In the genomic region with DNA sequence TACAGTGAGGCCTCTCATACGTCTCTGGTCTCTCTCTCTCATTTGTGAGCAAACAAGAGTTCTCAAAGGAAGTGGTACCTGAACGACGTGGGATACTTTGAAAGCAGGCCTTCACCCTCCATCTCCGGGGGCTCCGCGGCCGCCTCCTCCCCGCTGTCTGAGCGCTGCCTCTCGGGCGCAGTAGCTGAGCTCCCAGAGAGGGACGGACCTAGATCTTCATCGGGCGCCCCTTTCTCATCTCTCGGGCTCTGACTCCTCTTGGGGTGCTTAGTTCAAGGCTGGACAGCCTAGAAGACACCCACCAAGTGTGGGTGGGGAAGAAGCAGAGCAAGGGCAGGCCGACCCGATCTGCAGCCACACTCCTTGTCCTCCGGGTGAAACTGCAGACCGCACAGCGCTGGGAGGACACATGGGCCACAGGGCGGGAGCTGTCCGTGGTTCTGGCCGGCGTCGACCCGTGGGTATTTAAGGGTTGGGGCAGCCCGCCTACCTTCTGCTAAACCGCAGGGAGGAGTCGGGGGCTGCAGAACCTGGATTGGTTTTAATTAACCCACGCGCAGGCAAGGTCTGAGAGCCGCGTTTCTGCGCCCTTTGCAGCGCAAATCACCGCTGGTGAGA, we compare ENCODE assay signal across 10 cellular contexts.
A peak's percentile ranks its signal among the peaks of the same experiment; 100 is the strongest.
DNase-seq lines count a peak whose midpoint lies in the region; ATAC-seq, FAIRE-seq and TF ChIP-seq lines count a peak whose summit lies in the region.
"Had no signal": no experiment of that assay in that cellular context is flagged by ENCODE, and none has a peak within 500 bp of the region (broad histone marks: within the 10 kb centered on the region; RNA-seq: fewer than 3 reads in every experiment).

No MANE protein-coding gene starts in this region.

- H3K27ac ChIP-seq in K562 (ENCODE audit: extremely low read depth, low read depth, low read length) = no peak overlapping the region
- no peak overlapping the region for H3K27ac ChIP-seq in thyroid gland

- no peak for TF ChIP-seq RAD21 in K562 (CRISPR knock-in tag; conservative IDR thresholded peaks at IDR 0.05 in 1 of 2, IDR thresholded peaks at IDR 0.05 in 1 of 2)

- no peak overlapping the region for H3K27ac Mint-ChIP-seq in activated naive CD4-positive, alpha-beta T cell treated with anti-CD3 and anti-CD28 coated beads for 36 hours
- no peak overlapping the region for H3K27ac Mint-ChIP-seq in activated naive CD4-positive, alpha-beta T cell treated with anti-CD3 and anti-CD28 coated beads, Interleukin-2, amount 50 U/mL, for 72 hours
- H3K27ac Mint-ChIP-seq: naive thymus-derived CD4-positive, alpha-beta T cell; stimulated activated naive B cell treated with anti-CD40 and anti-IgM and Interleukin-4, amounts not matched to agents 10 μg/mL and 1 μg/mL and 100 μg/mL, for 72 hours had no signal

- no peak overlapping the region for H2AFZ ChIP-seq in K562 (ENCODE audit: low read depth, low read length)

- H3K4me2 ChIP-seq in K562 (ENCODE audit: insufficient read depth, low read length) = no peak overlapping the region

- CTCF ChIA-PET in activated naive CD4-positive, alpha-beta T cell treated with anti-CD3 and anti-CD28 coated beads for 36 hours (lab: Charles Lee) = interaction anchor here (1.1 kb wide), 1 partner anchor 12 kb away, joined by 3 read pairs; no protein-coding TSS in a partner anchor
- CTCF ChIA-PET in K562 (lab: Yijun Ruan, JAX; ENCODE audit: low intra/inter-chr PET ratio) = no interaction called here

- no peaks in the 10 kb centered on the region for H3K9me1 ChIP-seq in K562 (ENCODE audit: control insufficient read depth, insufficient read depth, low read length)

- H3K36me3 Mint-ChIP-seq in activated naive CD4-positive, alpha-beta T cell treated with anti-CD3 and anti-CD28 coated beads for 36 hours (ENCODE audit: low read depth) = no peaks in the 10 kb centered on the region
- H3K36me3 Mint-ChIP-seq in activated naive CD4-positive, alpha-beta T cell treated with anti-CD3 and anti-CD28 coated beads, Interleukin-2, amount 50 U/mL, for 72 hours = peaks cover 5 to 8% of the 10 kb centered on the region in 2 donors
- H3K36me3 Mint-ChIP-seq: naive thymus-derived CD4-positive, alpha-beta T cell; stimulated activated naive B cell treated with anti-CD40 and anti-IgM and Interleukin-4, amounts not matched to agents 10 μg/mL and 1 μg/mL and 100 μg/mL, for 72 hours had no signal

- 2% methylated on average over 24 of the region's 36 CpGs for WGBS in K562 (ENCODE audit: insufficient coverage, low coverage, missing lambda C conversion rate)
- 8% methylated on average over 22 to 27 of the region's 36 CpGs for WGBS in thyroid gland, 2 donors

- no peaks in the 10 kb centered on the region for H3K9me3 ChIP-seq in K562 (replicated peaks; ENCODE audit: control insufficient read depth, insufficient read depth, low read depth, low read length)
- no peaks in the 10 kb centered on the region for H3K9me3 ChIP-seq in thyroid gland

- no peaks in the 10 kb centered on the region for H3K4me1 Mint-ChIP-seq in activated naive CD4-positive, alpha-beta T cell treated with anti-CD3 and anti-CD28 coated beads for 36 hours (ENCODE audit: low read depth)
- H3K4me1 Mint-ChIP-seq: stimulated activated naive B cell treated with anti-CD40 and anti-IgM and Interleukin-4, amounts not matched to agents 10 μg/mL and 1 μg/mL and 100 μg/mL, for 72 hours had no signal

- H3K36me3 ChIP-seq in K562 (ENCODE audit: control insufficient read depth, insufficient read depth, low read length) (no peaks in the 10 kb centered on the region), thyroid gland (no peaks in the 10 kb centered on the region)

- H3K4me1 ChIP-seq in K562 (replicated peaks in 1 of 2; ENCODE audit: control insufficient read depth in 2 of 2, insufficient read depth in 2 of 2, low read length in 2 of 2) = no peaks in the 10 kb centered on the region
- no peaks in the 10 kb centered on the region for H3K4me1 ChIP-seq in thyroid gland

- H3K9ac ChIP-seq in K562 (ENCODE audit: insufficient read depth in 1 of 2, low read depth in 2 of 2, low read length in 2 of 2) = no peak overlapping the region

- intact Hi-C loops in activated naive CD4-positive, alpha-beta T cell treated with anti-CD3 and anti-CD28 coated beads for 36 hours (cut with micrococcal nuclease) = no loop called here
- intact Hi-C loops in K562 (cut with micrococcal nuclease) (no loop called here), thyroid gland (cut with DNase I) (no loop called here)

- DNase-seq in activated naive CD4-positive, alpha-beta T cell treated with anti-CD3 and anti-CD28 coated beads for 36 hours = peak; percentile 31
- no peak for DNase-seq in activated naive CD4-positive, alpha-beta T cell treated with anti-CD3 and anti-CD28 coated beads, Interleukin-2, amount 50 U/mL, for 72 hours (ENCODE audit: low spot score in 2 of 2)
- DNase-seq in K562 (ENCODE audit: extremely low read depth in 1 of 4, low spot score in 3 of 4) (peak; percentile 26 to 41 (median 38)), iris pigment epithelial cell (ENCODE audit: low read depth) (peak; percentile 27), thyroid gland (peak; percentile 16 to 48), NCI-H446 treated with DMSO at 0.1 percent for 48 hours (lab: John Stamatoyannopoulos, UW) (no peak)
- DNase-seq: stimulated activated naive B cell treated with anti-CD40 and anti-IgM and Interleukin-4, amounts not matched to agents 10 μg/mL and 1 μg/mL and 100 μg/mL, for 72 hours had no signal

- no peak for ATAC-seq in activated naive CD4-positive, alpha-beta T cell treated with anti-CD3 and anti-CD28 coated beads, Interleukin-2, amount 50 U/mL, for 72 hours
- peak; percentile 90 for ATAC-seq in K562
- ATAC-seq in HG03460 (IDR thresholded peaks at IDR 0.05; ENCODE audit: unreplicated experiment) = no peak
- no peak for ATAC-seq in GM21576 (IDR thresholded peaks at IDR 0.05; ENCODE audit: unreplicated experiment)
- ATAC-seq: naive thymus-derived CD4-positive, alpha-beta T cell; stimulated activated naive B cell treated with anti-CD40 and anti-IgM and Interleukin-4, amounts not matched to agents 10 μg/mL and 1 μg/mL and 100 μg/mL, for 72 hours had no signal

- H3K27me3 ChIP-seq in K562 (ENCODE audit: control insufficient read depth in 2 of 2, insufficient read depth in 2 of 2, low read length in 2 of 2) (peaks cover 4 to 14% of the 10 kb centered on the region in 2 experiments; a peak in 3 of 5 replicates), thyroid gland (no peaks in the 10 kb centered on the region)

- H3K4me3 Mint-ChIP-seq in activated naive CD4-positive, alpha-beta T cell treated with anti-CD3 and anti-CD28 coated beads for 36 hours = no peak overlapping the region
- H3K4me3 Mint-ChIP-seq: naive thymus-derived CD4-positive, alpha-beta T cell; stimulated activated naive B cell treated with anti-CD40 and anti-IgM and Interleukin-4, amounts not matched to agents 10 μg/mL and 1 μg/mL and 100 μg/mL, for 72 hours had no signal

- TF ChIP-seq CTCF in K562 (IDR thresholded peaks at IDR 0.05 in 2 of 3, conservative IDR thresholded peaks at IDR 0.05 in 1 of 3; ENCODE audit: insufficient read depth in 2 of 3, low read depth in 1 of 3, low read length in 3 of 3) = no peak
- no peak for TF ChIP-seq CTCF in thyroid gland (IDR thresholded peaks at IDR 0.05)

- peaks cover 20% of the 10 kb centered on the region for H3K27me3 Mint-ChIP-seq in activated naive CD4-positive, alpha-beta T cell treated with anti-CD3 and anti-CD28 coated beads for 36 hours (ENCODE audit: low read depth)

- FAIRE-seq in K562 (lab: Jason Lieb, UNC) = no peak

- in situ Hi-C loops in K562 (cut with MboI) = loop anchor here (25.0 kb wide), 1 partner anchor 1412 kb away; a partner anchor contains a TSS

- no peaks in the 10 kb centered on the region for H3K9me3 Mint-ChIP-seq in activated naive CD4-positive, alpha-beta T cell treated with anti-CD3 and anti-CD28 coated beads for 36 hours
- H3K9me3 Mint-ChIP-seq in activated naive CD4-positive, alpha-beta T cell treated with anti-CD3 and anti-CD28 coated beads, Interleukin-2, amount 50 U/mL, for 72 hours = peaks cover 5 to 12% of the 10 kb centered on the region in 2 donors

- TF ChIP-seq POLR2A in K562 (conservative IDR thresholded peaks at IDR 0.05) = no peak
- no peak for TF ChIP-seq POLR2A in thyroid gland (IDR thresholded peaks at IDR 0.05)

- no TSS peak for BruUV-seq in K562 (replicated peaks; lab: Mats Ljungman, UMichigan)

- no peaks in the 10 kb centered on the region for H3K79me2 ChIP-seq in K562 (ENCODE audit: control insufficient read depth, insufficient read depth, low read length)

- H4K20me1 ChIP-seq in K562 (replicated peaks; ENCODE audit: control insufficient read depth, insufficient read depth, low read length) = no peaks in the 10 kb centered on the region; the same call in 1 of the 2 replicates

- H3K4me3 ChIP-seq in K562 (no peak overlapping the region), thyroid gland (replicated peaks in 1 of 3) (no peak overlapping the region)

- no peak for TF ChIP-seq EP300 in K562 (IDR thresholded peaks at IDR 0.05; ENCODE audit: low read length)

- POLR2A ChIA-PET in K562 (lab: Yijun Ruan, JAX) = interaction anchor here (0.5 to 0.9 kb wide), 2 partner anchors 12 to 880 kb away, joined by 3 to 4 read pairs; no protein-coding TSS in a partner anchor

Comparison
In these comparisons a context has a peak if more than half of its experiments do, and no peak if none do; other contexts are left out.
1. DNase-seq: peak in activated naive CD4-positive, alpha-beta T cell treated with anti-CD3 and anti-CD28 coated beads for 36 hours (single experiment), K562 (4 of 4), iris pigment epithelial cell (single experiment) and thyroid gland (2 of 2); none in activated naive CD4-positive, alpha-beta T cell treated with anti-CD3 and anti-CD28 coated beads, Interleukin-2, amount 50 U/mL, for 72 hours (0 of 2) and NCI-H446 treated with DMSO at 0.1 percent for 48 hours (single experiment).